8 cellular contexts compared by ENCODE assay signal in the genomic region with DNA sequence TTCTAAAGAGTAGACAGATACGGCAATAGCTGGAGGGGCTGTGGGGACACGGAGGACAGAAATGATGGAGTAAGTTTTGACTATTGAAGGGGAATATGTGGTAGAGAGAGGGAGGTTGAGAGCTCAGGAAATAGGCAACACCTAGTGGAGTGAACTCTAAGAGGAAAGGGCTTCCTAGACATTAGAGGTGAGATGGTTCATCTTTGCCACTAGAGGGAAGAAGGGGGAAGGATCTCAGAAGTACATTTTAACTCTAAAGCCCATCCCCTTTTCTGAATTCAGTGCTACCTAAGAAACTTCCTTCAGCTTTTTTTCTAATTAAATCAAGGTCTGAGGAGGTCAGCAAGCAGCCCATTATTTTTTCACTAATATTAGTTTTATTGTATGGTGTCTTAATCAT.
DNase-seq lines count a peak whose midpoint lies in the region; ATAC-seq and TF ChIP-seq lines count a peak whose summit lies in the region.

No MANE protein-coding gene starts in this region.

- intact Hi-C loops in psoas muscle (cut with DNase I): no loop called here
- intact Hi-C loops in aorta (cut with DNase I): no loop called here

- no peak overlapping the region for H3K27ac Mint-ChIP-seq in mesothelial cell of epicardium

- no peak overlapping the region for H3K4me2 ChIP-seq in DOHH2 (ENCODE audit: low read length)

- H3K4me1 ChIP-seq in DOHH2 (ENCODE audit: control insufficient read depth, low read length) (no peaks in the 10 kb centered on the region), psoas muscle (no peaks in the 10 kb centered on the region), aorta (ENCODE audit: control insufficient read depth in 1 of 2, insufficient read depth in 2 of 2, low read length in 2 of 2) (no peaks in the 10 kb centered on the region)

- no peak overlapping the region for H3K4me3 ChIP-seq in DOHH2 (ENCODE audit: low read length)
- H3K4me3 ChIP-seq in fibroblast of pulmonary artery (replicated peaks; ENCODE audit: low read depth, low read length): no peak overlapping the region
- no peak overlapping the region for H3K4me3 ChIP-seq in psoas muscle
- no peak overlapping the region for H3K4me3 ChIP-seq in aorta (ENCODE audit: low read length in 2 of 2)

- H3K4me1 Mint-ChIP-seq in mesothelial cell of epicardium: peaks cover 30% of the 10 kb centered on the region

- WGBS in psoas muscle, 3 donors: 60 to 64% (median 63%) methylated on average over 2 of the region's 2 CpGs
- WGBS in aorta, 2 donors: 54 to 56% methylated on average over 2 of the region's 2 CpGs

- no peaks in the 10 kb centered on the region for H3K36me3 Mint-ChIP-seq in mesothelial cell of epicardium

- H4K20me1 ChIP-seq in DOHH2 (ENCODE audit: control insufficient read depth, insufficient read depth, low read depth, low read length): no peaks in the 10 kb centered on the region

- no peaks in the 10 kb centered on the region for H3K9me3 Mint-ChIP-seq in mesothelial cell of epicardium

- no peak overlapping the region for H3K4me3 Mint-ChIP-seq in mesothelial cell of epicardium

- DNase-seq in H4 (ENCODE audit: low spot score): peak; percentile 44
- peak; percentile 42 for DNase-seq in NCI-H82 (lab: John Stamatoyannopoulos, UW)
- DNase-seq in fibroblast of pulmonary artery (ENCODE audit: low read depth): no peak
- DNase-seq in glomerular visceral epithelial cell (ENCODE audit: extremely low spot score): no peak
- no peak for DNase-seq in psoas muscle
- no peak for DNase-seq in mesothelial cell of epicardium (ENCODE audit: low spot score in 2 of 2, unreplicated experiment in 2 of 2)
- DNase-seq in aorta: no peak

- H3K27me3 ChIP-seq in DOHH2 (ENCODE audit: control insufficient read depth, low read length) (no peaks in the 10 kb centered on the region), psoas muscle (ENCODE audit: insufficient read depth in 3 of 3, low read length in 2 of 3) (no peaks in the 10 kb centered on the region), aorta (ENCODE audit: control insufficient read depth in 1 of 2, insufficient read depth in 2 of 2, low read length in 1 of 2) (no peaks in the 10 kb centered on the region)

- no peaks in the 10 kb centered on the region for H3K79me2 ChIP-seq in DOHH2 (ENCODE audit: control insufficient read depth, low read length)

- no peak overlapping the region for H3K27ac ChIP-seq in DOHH2 (ENCODE audit: low read depth, low read length)
- no peak overlapping the region for H3K27ac ChIP-seq in psoas muscle
- no peak overlapping the region for H3K27ac ChIP-seq in aorta (ENCODE audit: low read depth in 1 of 2, low read length in 2 of 2)

- H3K9me3 ChIP-seq in DOHH2 (ENCODE audit: control insufficient read depth, insufficient read depth, low read length) (peaks cover 4% of the 10 kb centered on the region; the same call in 1 of the 2 replicates), psoas muscle (no peaks in the 10 kb centered on the region), aorta (ENCODE audit: control insufficient read depth, low read length) (no peaks in the 10 kb centered on the region)

- H3K36me3 ChIP-seq in DOHH2 (ENCODE audit: control insufficient read depth, low read length): no peaks in the 10 kb centered on the region
- no peaks in the 10 kb centered on the region for H3K36me3 ChIP-seq in psoas muscle (ENCODE audit: insufficient read depth in 1 of 2, low read depth in 1 of 2)
- no peaks in the 10 kb centered on the region for H3K36me3 ChIP-seq in aorta (ENCODE audit: control insufficient read depth in 1 of 2, insufficient read depth in 2 of 2, low read length in 1 of 2)

- no peaks in the 10 kb centered on the region for H3K27me3 Mint-ChIP-seq in mesothelial cell of epicardium (ENCODE audit: low read depth)

- ATAC-seq in psoas muscle (no peak), aorta (ENCODE audit: low FRiP score) (no peak)

- no peaks in the 10 kb centered on the region for H3K9me2 ChIP-seq in DOHH2 (replicated peaks; ENCODE audit: control insufficient read depth, low read length)

- no peaks in the 10 kb centered on the region for H3F3A ChIP-seq in DOHH2 (ENCODE audit: control insufficient read depth, insufficient read depth)

- TF ChIP-seq CTCF in DOHH2 (IDR thresholded peaks at IDR 0.05; ENCODE audit: low read depth, low read length, poor library complexity, severe bottlenecking) (peak; percentile 34), fibroblast of pulmonary artery (IDR thresholded peaks at IDR 0.05; ENCODE audit: low read length, missing control alignments) (peak; percentile 9), psoas muscle (IDR thresholded peaks at IDR 0.05) (no peak), mesothelial cell of epicardium (IDR thresholded peaks at IDR 0.05; ENCODE audit: unreplicated experiment) (no peak)

Comparison
In these comparisons a context has a peak if more than half of its experiments do, and no peak if none do; other contexts are left out.
1. CTCF ChIP-seq: peak in DOHH2 (single experiment) and fibroblast of pulmonary artery (single experiment); none in psoas muscle (single experiment) and mesothelial cell of epicardium (single experiment).
2. DNase-seq: peak in H4 (single experiment) and NCI-H82 (single experiment); none in fibroblast of pulmonary artery (single experiment), glomerular visceral epithelial cell (single experiment), psoas muscle (0 of 2), mesothelial cell of epicardium (0 of 2) and aorta (0 of 2).